Comparison of ENCODE assay signal across 7 cellular contexts in genomic region chr20:53422039-53422438, GRCh38.
"Had no signal": no experiment of that assay in that cellular context is flagged by ENCODE, and none has a peak within 500 bp of the region (broad histone marks: within the 10 kb centered on the region; RNA-seq: fewer than 3 reads in every experiment).

No MANE protein-coding gene starts in this region.

- FAIRE-seq: HepG2, HTR-8/SVneo had no signal

- H3K4me3 Mint-ChIP-seq: IgD-negative memory B cell had no signal

- DNase-seq: IMR-90, KBM-7, KG1 had no signal

- ATAC-seq: HepG2 had no signal

- H3K27ac ChIP-seq: HL-60 had no signal

- H3K27ac Mint-ChIP-seq: IgD-negative memory B cell had no signal

- H3K36me3 Mint-ChIP-seq: IgD-negative memory B cell had no signal

- H3K4me1 Mint-ChIP-seq: IgD-negative memory B cell had no signal
